Comparison of ENCODE assay signal across 8 cellular contexts in the genomic region with DNA sequence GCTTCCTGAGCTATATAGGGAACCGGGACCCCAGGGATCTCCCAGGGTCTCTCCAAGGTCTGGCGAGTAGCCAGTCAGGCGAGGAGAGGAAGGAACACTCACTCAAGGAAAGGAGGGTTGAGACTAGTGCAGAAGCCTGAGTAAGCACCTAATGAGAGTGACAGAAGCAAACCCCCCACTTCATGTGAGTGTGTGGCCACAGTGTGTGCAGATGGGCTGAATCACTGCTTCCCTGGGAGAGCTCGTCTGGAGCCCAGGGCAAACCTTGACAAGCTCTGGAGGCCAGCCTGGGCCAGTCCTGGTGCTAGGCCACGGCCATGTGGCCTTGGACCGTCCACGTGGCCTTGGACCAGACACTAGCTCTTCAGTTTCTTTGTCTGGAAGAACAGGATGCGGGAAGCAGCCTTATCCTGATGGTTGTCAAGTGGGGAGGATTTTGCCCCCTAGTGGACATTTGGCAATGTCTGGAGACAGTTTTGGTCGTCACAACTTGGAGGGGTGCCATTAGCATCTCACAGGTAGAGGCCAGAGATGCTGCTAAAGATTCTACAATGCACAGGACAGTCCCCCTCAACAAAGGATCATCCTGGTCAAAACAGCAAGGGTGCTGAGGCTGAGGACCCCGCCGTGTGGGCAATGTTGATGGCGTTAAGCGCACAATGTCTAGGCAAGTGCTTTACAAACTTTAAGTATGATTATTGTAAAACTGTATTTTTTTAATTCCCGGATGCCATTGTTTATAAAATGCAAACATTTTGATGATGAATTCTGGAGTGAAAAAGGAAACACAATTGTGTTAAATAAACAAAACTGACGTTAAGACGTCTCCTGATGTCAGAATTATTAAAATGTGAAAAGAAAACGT. TPM values are rescaled to one million over a fixed set of nuclear protein-coding genes. Genes with fewer than 3 reads are reported as not detected.
DNase-seq lines count a peak whose midpoint lies in the region; ATAC-seq and TF ChIP-seq lines count a peak whose summit lies in the region.

No MANE protein-coding gene starts in this region.

- intact Hi-C loops in head of caudate nucleus (cut with DNase I) (no loop called here), psoas muscle (cut with DNase I) (loop anchor here in 1 of 2 donors (2.0 kb wide), 1 partner anchor 71 kb away; no protein-coding TSS in a partner anchor)

- no peaks in the 10 kb centered on the region for H3K36me3 Mint-ChIP-seq in activated T-cell treated with anti-CD3 and anti-CD28 coated beads, Interleukin-2, amount 50 U/mL, for 72 hours (ENCODE audit: insufficient read depth in 2 of 2)

- peak; percentile 81 for DNase-seq in GM23248
- peak; percentile 27 for DNase-seq in NCI-H510A treated with DMSO at 0.1 percent for 48 hours (lab: John Stamatoyannopoulos, UW)
- DNase-seq in activated T-cell treated with anti-CD3 and anti-CD28 coated beads, Interleukin-2, amount 50 U/mL, for 72 hours, result peak; percentile 18 to 29
- peak in 34 of 42 donors; percentile 15 to 76 (median 48) for DNase-seq in head of caudate nucleus
- no peak for DNase-seq in psoas muscle

- H3K27ac Mint-ChIP-seq in activated T-cell treated with anti-CD3 and anti-CD28 coated beads, Interleukin-2, amount 50 U/mL, for 72 hours, result no peak overlapping the region

- TF ChIP-seq CTCF in C4-2B (conservative IDR thresholded peaks at IDR 0.05) (peak; percentile 88), psoas muscle (IDR thresholded peaks at IDR 0.05) (peak; percentile 56)

- peak; percentile 24 to 53 for ATAC-seq in activated T-cell treated with anti-CD3 and anti-CD28 coated beads, Interleukin-2, amount 50 U/mL, for 72 hours (replicated peaks in 1 of 2)
- ATAC-seq in psoas muscle (peak; percentile 30 to 69 (median 60)), HG03442 (IDR thresholded peaks at IDR 0.05; ENCODE audit: unreplicated experiment) (no peak), HG03039 (IDR thresholded peaks at IDR 0.05; ENCODE audit: unreplicated experiment) (no peak)

- no peaks in the 10 kb centered on the region for H3K36me3 ChIP-seq in GM23248 (ENCODE audit: low read depth)
- no peaks in the 10 kb centered on the region for H3K36me3 ChIP-seq in psoas muscle (ENCODE audit: insufficient read depth in 1 of 2, low read depth in 1 of 2)

- H3K4me2 ChIP-seq in GM23248 (ENCODE audit: unreplicated experiment), result no peak overlapping the region

- H4K20me1 ChIP-seq in GM23248 (ENCODE audit: insufficient read depth), result no peaks in the 10 kb centered on the region

- H3K4me1 Mint-ChIP-seq in activated T-cell treated with anti-CD3 and anti-CD28 coated beads, Interleukin-2, amount 50 U/mL, for 72 hours (ENCODE audit: low read depth), result peaks cover 8% of the 10 kb centered on the region

- no peak overlapping the region; the same call in 1 of the 2 replicates for H3K9ac ChIP-seq in GM23248

- peaks cover 15% of the 10 kb centered on the region for H3K27me3 Mint-ChIP-seq in activated T-cell treated with anti-CD3 and anti-CD28 coated beads, Interleukin-2, amount 50 U/mL, for 72 hours (ENCODE audit: low read depth)

- H3K27me3 ChIP-seq in GM23248 (replicated peaks; ENCODE audit: insufficient read depth) (no peaks in the 10 kb centered on the region), psoas muscle (ENCODE audit: insufficient read depth in 3 of 3, low read length in 2 of 3) (no peaks in the 10 kb centered on the region)

- 0 out of 2 replicates have a peak overlapping the region, but pooled peaks have one; percentile 36 for H2AFZ ChIP-seq in GM23248

- H3F3A ChIP-seq in GM23248 (ENCODE audit: insufficient read depth), result no peaks in the 10 kb centered on the region

- H3K27ac ChIP-seq in C4-2B, result peak overlapping the region; percentile 62
- no peak overlapping the region for H3K27ac ChIP-seq in GM23248
- no peak overlapping the region for H3K27ac ChIP-seq in psoas muscle

- H3K4me3 ChIP-seq in GM23248 (no peak overlapping the region), psoas muscle (no peak overlapping the region)

- no peaks in the 10 kb centered on the region for H3K79me2 ChIP-seq in GM23248 (ENCODE audit: insufficient read depth)

- in situ Hi-C loops in GM23248 (cut with MboI), result no loop called here

- 69 to 71% methylated on average over 17 of the region's 17 CpGs for WGBS in GM23248 (ENCODE audit: low coverage in 1 of 2, low lambda C conversion rate in 2 of 2, missing lambda C conversion rate in 2 of 2), 2 experiments
- 61 to 63% (median 61%) methylated on average over 16 to 17 of the region's 17 CpGs for WGBS in psoas muscle, 3 donors

- H3K9me3 ChIP-seq in GM23248 (ENCODE audit: low read depth), result no peaks in the 10 kb centered on the region
- no peaks in the 10 kb centered on the region for H3K9me3 ChIP-seq in psoas muscle

- no peaks in the 10 kb centered on the region for H3K9me2 ChIP-seq in GM23248 (ENCODE audit: insufficient read depth)

- no peaks in the 10 kb centered on the region for H3K4me1 ChIP-seq in GM23248 (ENCODE audit: insufficient read depth)
- no peaks in the 10 kb centered on the region for H3K4me1 ChIP-seq in psoas muscle

- H3K4me3 Mint-ChIP-seq in activated T-cell treated with anti-CD3 and anti-CD28 coated beads, Interleukin-2, amount 50 U/mL, for 72 hours, result no peak overlapping the region

- H3K9me3 Mint-ChIP-seq in activated T-cell treated with anti-CD3 and anti-CD28 coated beads, Interleukin-2, amount 50 U/mL, for 72 hours, result no peaks in the 10 kb centered on the region

RNA-seq across cellular contexts. Expression of gene CTSH, which starts 34.8 kb away (rescaled TPM):
- total RNA-seq in GM23248 (2014; rRNA removed; shearing (Covaris generic)), result 1.3 and 5.2 TPM in 2 replicates
- polyA plus RNA-seq in GM23248 (2016; fragmentation: Nextera tagmentation; extraction: Ambion mirVana) (1.7 and 2.5 TPM in 2 replicates), psoas muscle (10 to 100 TPM; 27.3 to 52.6 (median 29.7) TPM)
- total RNA-seq in activated T-cell treated with anti-CD3 and anti-CD28 coated beads, Interleukin-2, amount 50 U/mL, for 72 hours, result 10 to 100 TPM in 1 of 2 donors, 1 to 10 TPM in 1; 7.1 to 33.1 TPM
- 10 to 100 TPM; 16.0 to 38.1 (median 28.0) TPM for total RNA-seq in psoas muscle

Comparison
In these comparisons a context has a peak if more than half of its experiments do, and no peak if none do; other contexts are left out.
1. DNase-seq: peak in GM23248 (single experiment), NCI-H510A treated with DMSO at 0.1 percent for 48 hours (single experiment), activated T-cell treated with anti-CD3 and anti-CD28 coated beads, Interleukin-2, amount 50 U/mL, for 72 hours (2 of 2) and head of caudate nucleus (34 of 42); none in psoas muscle (0 of 2).
2. ATAC-seq: peak in activated T-cell treated with anti-CD3 and anti-CD28 coated beads, Interleukin-2, amount 50 U/mL, for 72 hours (2 of 2) and psoas muscle (4 of 4); none in HG03442 (single experiment) and HG03039 (single experiment).